ENCODE assay signal across 33 cellular contexts in genomic region chr22:35275580-35275979, GRCh38. TPM values are rescaled to one million over a fixed set of nuclear protein-coding genes. Genes with fewer than 3 reads are reported as not detected.
DNase-seq lines count a peak whose midpoint lies in the region; ATAC-seq, FAIRE-seq and TF ChIP-seq lines count a peak whose summit lies in the region.
"Had no signal": no experiment of that assay in that cellular context is flagged by ENCODE, and none has a peak within 500 bp of the region (broad histone marks: within the 10 kb centered on the region; RNA-seq: fewer than 3 reads in every experiment).

No MANE protein-coding gene starts in this region.

- H3K9ac ChIP-seq in astrocyte (ENCODE audit: low read length), result no peak overlapping the region
- H3K9ac ChIP-seq: KMS-11 had no signal

- H3K27me3 ChIP-seq in astrocyte (ENCODE audit: insufficient read depth, low read length), result no peaks in the 10 kb centered on the region
- H3K27me3 ChIP-seq: heart left ventricle, upper lobe of left lung had no signal

- H3K36me3 Mint-ChIP-seq in HFFc6 (ENCODE audit: low read depth) (peaks cover 37% of the 10 kb centered on the region), astrocyte (ENCODE audit: low read depth, unreplicated experiment) (peaks cover 8% of the 10 kb centered on the region)

- no peaks in the 10 kb centered on the region for H3K4me1 ChIP-seq in astrocyte (ENCODE audit: insufficient read depth, low read length)
- H3K4me1 ChIP-seq: heart left ventricle, upper lobe of left lung had no signal

- peaks cover 31% of the 10 kb centered on the region for H3K4me1 Mint-ChIP-seq in HFFc6 (ENCODE audit: low read depth)
- no peaks in the 10 kb centered on the region for H3K4me1 Mint-ChIP-seq in astrocyte (ENCODE audit: low read depth, unreplicated experiment)
- H3K4me1 Mint-ChIP-seq: activated B cell treated with CpG ODN at 0.5 μM for 24 hours, endodermal cell had no signal

- H3K79me2 ChIP-seq in astrocyte (ENCODE audit: insufficient read depth, low read length), result peaks cover 76% of the 10 kb centered on the region

- DNase-seq in EL (peak; percentile 59), HFFc6 (peak; percentile 39), astrocyte (ENCODE audit: low read depth) (peak; percentile 45), hepatic stellate cell (ENCODE audit: low spot score) (peak; percentile 6), nucleus accumbens (lab: John Stamatoyannopoulos, UW) (no peak)
- no peak for DNase-seq in activated CD8-positive, alpha-beta memory T cell treated with anti-CD3 and anti-CD28 coated beads, Interleukin-2, amount 50 U/mL, for 4 hours
- DNase-seq: activated B cell treated with CpG ODN at 0.5 μM for 24 hours; activated CD8-positive, alpha-beta memory T cell treated with anti-CD3 and anti-CD28 coated beads for 24 hours; activated T-cell treated with anti-CD3 and anti-CD28 coated beads, Interleukin-2, amount 50 U/mL, for 24 hours; AML-193; CD4-positive, alpha-beta memory T cell; endodermal cell; GF-D8; GOT3; heart left ventricle; left colon; mesendoderm; naive B cell; NCI-H1092 treated with DMSO at 0.1 percent for 48 hours; NCI-H2029; NCI-H226; NCI-H82; occipital lobe; Right ventricle myocardium superior; small intestine; substantia nigra; T1000; upper lobe of left lung had no signal

- H3K27ac ChIP-seq in astrocyte (ENCODE audit: low read depth, low read length), result no peak overlapping the region
- H3K27ac ChIP-seq: heart left ventricle, KMS-11, upper lobe of left lung had no signal

- H3K27ac Mint-ChIP-seq in HFFc6, result no peak overlapping the region; the same call in 1 of the 2 replicates
- no peak overlapping the region for H3K27ac Mint-ChIP-seq in astrocyte (ENCODE audit: unreplicated experiment)
- H3K27ac Mint-ChIP-seq: activated B cell treated with CpG ODN at 0.5 μM for 24 hours; activated T-cell treated with anti-CD3 and anti-CD28 coated beads, Interleukin-2, amount 50 U/mL, for 24 hours; CD4-positive, alpha-beta memory T cell; endodermal cell had no signal

- H3K36me3 ChIP-seq in astrocyte (ENCODE audit: insufficient read depth, low read length), result peaks cover 13% of the 10 kb centered on the region

- H3K27me3 Mint-ChIP-seq in HFFc6 (ENCODE audit: insufficient read depth) (no peaks in the 10 kb centered on the region; the same call in 1 of the 2 replicates), astrocyte (ENCODE audit: low read depth, unreplicated experiment) (no peaks in the 10 kb centered on the region)
- H3K27me3 Mint-ChIP-seq: activated B cell treated with CpG ODN at 0.5 μM for 24 hours; activated T-cell treated with anti-CD3 and anti-CD28 coated beads, Interleukin-2, amount 50 U/mL, for 24 hours; CD4-positive, alpha-beta memory T cell; naive B cell had no signal

- no peaks in the 10 kb centered on the region for H3K9me3 Mint-ChIP-seq in HFFc6
- H3K9me3 Mint-ChIP-seq in astrocyte (ENCODE audit: unreplicated experiment), result no peaks in the 10 kb centered on the region
- H3K9me3 Mint-ChIP-seq: activated B cell treated with CpG ODN at 0.5 μM for 24 hours; activated T-cell treated with anti-CD3 and anti-CD28 coated beads, Interleukin-2, amount 50 U/mL, for 24 hours; CD4-positive, alpha-beta memory T cell; endodermal cell; naive B cell had no signal

- TF ChIP-seq CTCF in HFFc6 (IDR thresholded peaks at IDR 0.05) (no peak), astrocyte (IDR thresholded peaks at IDR 0.05; ENCODE audit: insufficient read depth, low read depth, low read length) (no peak)

- H4K20me1 ChIP-seq in astrocyte (ENCODE audit: insufficient read depth, low read length), result peaks cover 50% of the 10 kb centered on the region

- ATAC-seq in GM21423 (IDR thresholded peaks at IDR 0.05; ENCODE audit: unreplicated experiment), result no peak
- no peak for ATAC-seq in GM18867 (IDR thresholded peaks at IDR 0.05; ENCODE audit: unreplicated experiment)
- ATAC-seq: heart left ventricle, left colon had no signal

- H2AFZ ChIP-seq in astrocyte (ENCODE audit: low read depth, low read length), result no peak overlapping the region

- no peak overlapping the region for H3K4me3 Mint-ChIP-seq in HFFc6
- H3K4me3 Mint-ChIP-seq in astrocyte (ENCODE audit: unreplicated experiment), result no peak overlapping the region
- H3K4me3 Mint-ChIP-seq: activated B cell treated with CpG ODN at 0.5 μM for 24 hours; activated T-cell treated with anti-CD3 and anti-CD28 coated beads, Interleukin-2, amount 50 U/mL, for 24 hours; CD4-positive, alpha-beta memory T cell; endodermal cell; naive B cell had no signal

- no peak overlapping the region for H3K4me3 ChIP-seq in astrocyte (ENCODE audit: insufficient read depth, low read depth, low read length)
- H3K4me3 ChIP-seq: heart left ventricle, upper lobe of left lung had no signal

- no peaks in the 10 kb centered on the region for H3K9me3 ChIP-seq in astrocyte (ENCODE audit: insufficient read depth, low read depth, low read length)
- H3K9me3 ChIP-seq: heart left ventricle, upper lobe of left lung had no signal

- FAIRE-seq in astrocyte (lab: Jason Lieb, UNC), result no peak
- FAIRE-seq: GM18507, HTR-8/SVneo, small intestine had no signal

- H3K4me2 ChIP-seq in astrocyte (ENCODE audit: low read length), result no peak overlapping the region
- H3K4me2 ChIP-seq: KMS-11 had no signal

RNA-seq across cellular contexts. Expression of gene HMGXB4, which starts 18.3 kb away (rescaled TPM):
- 10 to 100 TPM; 20.2 to 26.0 (median 24.4) TPM for total RNA-seq in HFFc6 (2021; fragmentation: NEBNext Ultra II Directional; extraction: Animal tissue kit (Norgen Biotek cat#: 25700))
- 16.7 and 16.8 TPM in 2 replicates for total RNA-seq in astrocyte

RNA-seq across cellular contexts. Expression of gene TOM1, which starts 24.1 kb away (rescaled TPM):
- total RNA-seq in HFFc6 (2021; fragmentation: NEBNext Ultra II Directional; extraction: Animal tissue kit (Norgen Biotek cat#: 25700)), result 10 to 100 TPM; 34.2 to 47.2 (median 44.6) TPM
- 27.3 and 29.6 TPM in 2 replicates for total RNA-seq in astrocyte

Comparison
In these comparisons a context has a peak if more than half of its experiments do, and no peak if none do; other contexts are left out.
1. DNase-seq: peak in EL (single experiment), HFFc6 (single experiment), astrocyte (single experiment) and hepatic stellate cell (single experiment); none in nucleus accumbens (0 of 56) and activated CD8-positive, alpha-beta memory T cell treated with anti-CD3 and anti-CD28 coated beads, Interleukin-2, amount 50 U/mL, for 4 hours (single experiment).